ENCODE assay signal across 23 cellular contexts in genomic region chr7:45363669-45364068, GRCh38.
"Had no signal": no experiment of that assay in that cellular context is flagged by ENCODE, and none has a peak within 500 bp of the region (broad histone marks: within the 10 kb centered on the region; RNA-seq: fewer than 3 reads in every experiment).

No MANE protein-coding gene starts in this region.

- H3K36me3 ChIP-seq: ascending aorta, gastroesophageal sphincter, neutrophil, stomach, thyroid gland, upper lobe of right lung had no signal

- H3K27me3 ChIP-seq: ascending aorta, gastroesophageal sphincter, neutrophil, stomach, thyroid gland, upper lobe of right lung had no signal

- H3K9me3 ChIP-seq: neutrophil, thyroid gland, upper lobe of right lung had no signal

- DNase-seq: activated CD4-positive, alpha-beta memory T cell treated with anti-CD3 and anti-CD28 coated beads, Interleukin-2, amount 10 ng/mL, durations not matched to agents 7 days and 5 days; activated CD4-positive, alpha-beta T cell treated with anti-CD3 and anti-CD28 coated beads, Interleukin-2, amount 10 ng/mL, durations not matched to agents 24 days and 14 days; activated CD4-positive, CD25-positive, alpha-beta regulatory T cell treated with anti-CD3 and anti-CD28 coated beads, Interleukin-2, amount 50 U/mL, for 72 hours; activated CD8-positive, alpha-beta memory T cell treated with anti-CD3 and anti-CD28 coated beads, Interleukin-2, amount 50 U/mL, for 48 hours; activated gamma-delta T cell; activated naive CD4-positive, alpha-beta T cell treated with anti-CD3 and anti-CD28 coated beads, Interleukin-2, amount 10 ng/mL, durations not matched to agents 7 days and 5 days; activated naive CD8-positive, alpha-beta T cell treated with anti-CD3 and anti-CD28 coated beads, Interleukin-2, amount 10 ng/mL, durations not matched to agents 7 days and 5 days; activated T-cell treated with anti-CD3 and anti-CD28 coated beads, Interleukin-2, amount 50 U/mL, for 24 hours; caudate nucleus; cortex of kidney; hypothalamus; immature natural killer cell; stimulated activated CD4-positive, alpha-beta T cell treated with anti-CD3 and anti-CD28 coated beads, Interleukin-12 subunit alpha, Interleukin-12 subunit beta, amount 100 ng/mL, for 4 hours; stimulated activated CD4-positive, alpha-beta T cell treated with anti-CD3 and anti-CD28 coated beads, Interleukin-4, amount 100 ng/mL, for 1 hour; stomach; T-helper 9 cell; thyroid gland; upper lobe of right lung had no signal

- H3K4me1 ChIP-seq: ascending aorta, gastroesophageal sphincter, stomach, thyroid gland, upper lobe of right lung had no signal

- H3K27ac ChIP-seq: ascending aorta, gastroesophageal sphincter, neutrophil, skin epidermis, stomach, thyroid gland, upper lobe of right lung had no signal

- H3K4me3 ChIP-seq: ascending aorta, gastroesophageal sphincter, lung, skin epidermis, stomach, thyroid gland, upper lobe of right lung had no signal
